In the genomic region with DNA sequence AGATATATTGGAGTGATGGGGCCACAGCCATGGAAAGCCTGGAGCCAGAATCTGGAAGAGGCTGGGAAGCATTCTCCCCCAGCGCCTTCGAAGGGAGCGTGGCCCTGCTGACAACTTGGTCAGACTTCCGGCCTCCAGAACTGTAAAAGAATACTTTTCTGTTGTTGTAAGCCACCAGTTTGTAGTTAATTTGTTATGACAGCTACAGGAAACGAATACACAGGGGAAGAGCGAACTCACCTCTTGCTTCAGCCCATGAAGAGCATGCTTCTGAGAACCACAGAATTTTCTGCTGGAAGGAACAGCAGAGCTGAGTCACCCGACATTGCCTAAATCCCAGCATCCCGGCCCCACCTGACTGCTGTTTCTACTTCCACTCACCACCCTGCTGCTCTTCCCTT, we compare ENCODE assay signal across 9 cellular contexts.
DNase-seq lines count a peak whose midpoint lies in the region; ATAC-seq and TF ChIP-seq lines count a peak whose summit lies in the region.
"Had no signal": no experiment of that assay in that cellular context is flagged by ENCODE, and none has a peak within 500 bp of the region (broad histone marks: within the 10 kb centered on the region; RNA-seq: fewer than 3 reads in every experiment).

No MANE protein-coding gene starts in this region.

- no peaks in the 10 kb centered on the region for H3K9me3 ChIP-seq in SJSA1 (replicated peaks)

- H3K36me3 Mint-ChIP-seq in activated CD4-positive, alpha-beta T cell treated with anti-CD3 and anti-CD28 coated beads for 36 hours (ENCODE audit: low read depth): no peaks in the 10 kb centered on the region
- no peaks in the 10 kb centered on the region for H3K36me3 Mint-ChIP-seq in nephron progenitor cell (ENCODE audit: low read depth)

- H3K27ac ChIP-seq in SJSA1: peak overlapping the region; percentile 39
- H3K27ac ChIP-seq: 22Rv1 had no signal

- POLR2A ChIA-PET in activated CD4-positive, alpha-beta T cell treated with anti-CD3 and anti-CD28 coated beads for 36 hours (lab: Charles Lee): no interaction called here

- no peak for DNase-seq in activated CD4-positive, alpha-beta T cell treated with anti-CD3 and anti-CD28 coated beads for 36 hours
- no peak for DNase-seq in activated CD4-positive, alpha-beta T cell treated with anti-CD3 and anti-CD28 coated beads, Interleukin-2, amount 50 U/mL, for 1 hour
- DNase-seq in SJSA1 (ENCODE audit: low read depth in 1 of 2, low spot score in 2 of 2) (peak; percentile 69 to 72), fibroblast of the conjunctiva (ENCODE audit: low read depth) (peak; percentile 81), smooth muscle cell of the brain vasculature (ENCODE audit: low read depth, low spot score) (peak; percentile 84), occipital lobe (lab: John Stamatoyannopoulos, UW) (no peak), nephron progenitor cell (no peak), 8988T (no peak)

- intact Hi-C loops in activated CD4-positive, alpha-beta T cell treated with anti-CD3 and anti-CD28 coated beads for 36 hours (cut with DNase I, micrococcal nuclease): no loop called here

- no peaks in the 10 kb centered on the region for H3K36me3 ChIP-seq in SJSA1

- H3K27me3 ChIP-seq in SJSA1 (replicated peaks): no peaks in the 10 kb centered on the region

- peaks cover 68% of the 10 kb centered on the region for H3K4me1 Mint-ChIP-seq in activated CD4-positive, alpha-beta T cell treated with anti-CD3 and anti-CD28 coated beads for 36 hours
- H3K4me1 Mint-ChIP-seq in nephron progenitor cell: peaks cover 33% of the 10 kb centered on the region

- no peak overlapping the region for H3K27ac Mint-ChIP-seq in activated CD4-positive, alpha-beta T cell treated with anti-CD3 and anti-CD28 coated beads for 36 hours
- no peak overlapping the region for H3K27ac Mint-ChIP-seq in nephron progenitor cell

- no peak for TF ChIP-seq CTCF in nephron progenitor cell (IDR thresholded peaks at IDR 0.05)

- no peak overlapping the region for H3K4me3 Mint-ChIP-seq in activated CD4-positive, alpha-beta T cell treated with anti-CD3 and anti-CD28 coated beads for 36 hours
- no peak overlapping the region for H3K4me3 Mint-ChIP-seq in nephron progenitor cell

- H3K4me1 ChIP-seq in SJSA1 (replicated peaks): peaks cover 36% of the 10 kb centered on the region

- H3K4me3 ChIP-seq in SJSA1: no peak overlapping the region

- CTCF ChIA-PET in activated CD4-positive, alpha-beta T cell treated with anti-CD3 and anti-CD28 coated beads for 36 hours (lab: Charles Lee): interaction anchor here (0.6 kb wide), 1 partner anchor 880 kb away, joined by 3 read pairs; no protein-coding TSS in a partner anchor

- peak; percentile 37 for ATAC-seq in activated CD4-positive, alpha-beta T cell treated with anti-CD3 and anti-CD28 coated beads for 36 hours

- no peaks in the 10 kb centered on the region for H3K27me3 Mint-ChIP-seq in activated CD4-positive, alpha-beta T cell treated with anti-CD3 and anti-CD28 coated beads for 36 hours
- peaks cover 4% of the 10 kb centered on the region for H3K27me3 Mint-ChIP-seq in nephron progenitor cell (ENCODE audit: low read depth, poor library complexity)

- H3K9me3 Mint-ChIP-seq in activated CD4-positive, alpha-beta T cell treated with anti-CD3 and anti-CD28 coated beads for 36 hours (ENCODE audit: low read depth): peaks cover 4% of the 10 kb centered on the region
- H3K9me3 Mint-ChIP-seq in nephron progenitor cell: no peaks in the 10 kb centered on the region

Comparison
In these comparisons a context has a peak if more than half of its experiments do, and no peak if none do; other contexts are left out.
1. DNase-seq: peak in SJSA1 (2 of 2), fibroblast of the conjunctiva (single experiment) and smooth muscle cell of the brain vasculature (single experiment); none in activated CD4-positive, alpha-beta T cell treated with anti-CD3 and anti-CD28 coated beads for 36 hours (single experiment), activated CD4-positive, alpha-beta T cell treated with anti-CD3 and anti-CD28 coated beads, Interleukin-2, amount 50 U/mL, for 1 hour (single experiment), occipital lobe (single experiment), nephron progenitor cell (single experiment) and 8988T (single experiment).